ENCODE assay signal across 14 cellular contexts in the genomic region with DNA sequence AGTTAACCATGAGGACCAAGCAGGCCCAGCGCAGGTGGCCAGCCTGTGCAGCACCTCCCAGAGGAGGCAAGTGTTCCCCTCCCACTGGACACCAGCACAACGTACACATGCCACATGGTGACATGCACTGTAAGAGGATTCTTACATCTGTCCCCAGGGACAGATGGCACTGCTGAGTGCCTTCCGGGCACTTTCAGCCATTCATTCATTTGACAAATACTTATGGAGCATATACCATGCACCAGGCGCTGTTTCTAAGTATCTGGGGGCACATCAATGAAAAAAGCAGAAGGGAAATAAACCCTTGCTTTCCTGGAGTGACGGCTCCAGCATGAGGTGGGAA.
DNase-seq lines count a peak whose midpoint lies in the region; ATAC-seq and TF ChIP-seq lines count a peak whose summit lies in the region.
"Had no signal": no experiment of that assay in that cellular context is flagged by ENCODE, and none has a peak within 500 bp of the region (broad histone marks: within the 10 kb centered on the region; RNA-seq: fewer than 3 reads in every experiment).

No MANE protein-coding gene starts in this region.

- H3K27ac ChIP-seq in DND-41 (ENCODE audit: low read length) (peak overlapping the region; percentile 96), KOPT-K1 (ENCODE audit: low read depth, low read length, poor library complexity, severe bottlenecking) (peak overlapping the region; percentile 95), endodermal cell (ENCODE audit: low read depth, low read length) (no peak overlapping the region), sigmoid colon (peak overlapping the region in 2 of 4 donors; percentile 14 to 46)
- H3K27ac ChIP-seq: psoas muscle had no signal

- peaks cover 46% of the 10 kb centered on the region for H3K4me1 Mint-ChIP-seq in endodermal cell
- peaks cover 37% of the 10 kb centered on the region for H3K4me1 Mint-ChIP-seq in type B pancreatic cell (ENCODE audit: unreplicated experiment)

- peaks cover 33% of the 10 kb centered on the region for H3K79me2 ChIP-seq in DND-41 (ENCODE audit: insufficient read depth, low read length)

- H3K9me3 Mint-ChIP-seq in endodermal cell: peaks cover 13% of the 10 kb centered on the region
- peaks cover 10% of the 10 kb centered on the region for H3K9me3 Mint-ChIP-seq in type B pancreatic cell

- no peaks in the 10 kb centered on the region for H3K27me3 ChIP-seq in DND-41 (ENCODE audit: insufficient read depth, low read length, poor library complexity)
- H3K27me3 ChIP-seq in endodermal cell (ENCODE audit: control insufficient read depth, insufficient read depth, low read length, poor library complexity, severe bottlenecking): no peaks in the 10 kb centered on the region
- H3K27me3 ChIP-seq in sigmoid colon: no peaks in the 10 kb centered on the region
- H3K27me3 ChIP-seq: adrenal gland had no signal

- H3K4me3 ChIP-seq in DND-41 (ENCODE audit: low read depth in 1 of 2, low read length in 2 of 2) (no peak overlapping the region; a peak in 1 of 4 replicates), endodermal cell (ENCODE audit: low read length) (no peak overlapping the region), sigmoid colon (no peak overlapping the region)
- H3K4me3 ChIP-seq: adrenal gland, coronary artery, psoas muscle had no signal

- 93 to 95% methylated on average over 5 of the region's 5 CpGs for WGBS in endodermal cell (ENCODE audit: insufficient coverage in 1 of 2, insufficient read length in 1 of 2), 2 experiments
- 72 to 87% methylated on average over 5 of the region's 5 CpGs for WGBS in sigmoid colon, 2 donors

- H3K36me3 ChIP-seq in DND-41 (ENCODE audit: insufficient read depth, low read length) (no peaks in the 10 kb centered on the region), KOPT-K1 (ENCODE audit: insufficient read depth, low read length) (no peaks in the 10 kb centered on the region), endodermal cell (ENCODE audit: control insufficient read depth, insufficient read depth, low read length) (no peaks in the 10 kb centered on the region), sigmoid colon (no peaks in the 10 kb centered on the region)
- H3K36me3 ChIP-seq: adrenal gland had no signal

- H3K27me3 Mint-ChIP-seq in endodermal cell (ENCODE audit: insufficient read depth) (no peaks in the 10 kb centered on the region), type B pancreatic cell (peaks cover 51% of the 10 kb centered on the region)

- H3K36me3 Mint-ChIP-seq in endodermal cell (ENCODE audit: low read depth): no peaks in the 10 kb centered on the region
- no peaks in the 10 kb centered on the region for H3K36me3 Mint-ChIP-seq in type B pancreatic cell

- DNase-seq in DND-41 (peak; percentile 44), endodermal cell (peak; percentile 53), sigmoid colon (peak; percentile 56), type B pancreatic cell (ENCODE audit: extremely low spot score, unreplicated experiment) (no peak), NCI-H2171 treated with DMSO at 0.1 percent for 48 hours (lab: John Stamatoyannopoulos, UW) (no peak), GM19240 (ENCODE audit: insufficient read length, low spot score) (no peak), COLO829 (ENCODE audit: low spot score) (no peak)
- DNase-seq: adrenal gland; OCI-M1; psoas muscle; stimulated activated CD4-positive, alpha-beta T cell treated with anti-CD3 and anti-CD28 coated beads, Interleukin-2, amount 100 ng/mL, for 48 hours; stimulated activated naive CD4-positive, alpha-beta T cell had no signal

- intact Hi-C loops in sigmoid colon (cut with DNase I): no loop called here

- peak overlapping the region; percentile 51; the same call in 1 of the 2 replicates for H3K4me2 ChIP-seq in DND-41 (ENCODE audit: insufficient read depth, low read length)

- no peaks in the 10 kb centered on the region for H4K20me1 ChIP-seq in DND-41 (ENCODE audit: insufficient read depth, low read length)

- H3K9me3 ChIP-seq in DND-41 (ENCODE audit: insufficient read depth, low read length, severe bottlenecking): no peaks in the 10 kb centered on the region
- H3K9me3 ChIP-seq in KOPT-K1 (ENCODE audit: insufficient read depth, low read length, poor library complexity, severe bottlenecking): no peaks in the 10 kb centered on the region
- peaks cover 4% of the 10 kb centered on the region for H3K9me3 ChIP-seq in endodermal cell (ENCODE audit: control insufficient read depth, low read length)
- no peaks in the 10 kb centered on the region for H3K9me3 ChIP-seq in sigmoid colon
- H3K9me3 ChIP-seq: adrenal gland, psoas muscle had no signal

- TF ChIP-seq EP300 in sigmoid colon (IDR thresholded peaks at IDR 0.05): no peak

- no peak for TF ChIP-seq POLR2A in sigmoid colon (IDR thresholded peaks at IDR 0.05)

- H2AFZ ChIP-seq in DND-41 (ENCODE audit: low read depth, low read length): no peak overlapping the region

- peaks cover 99% of the 10 kb centered on the region for H3K4me1 ChIP-seq in DND-41 (ENCODE audit: insufficient read depth, low read length)
- no peaks in the 10 kb centered on the region for H3K4me1 ChIP-seq in endodermal cell (ENCODE audit: control insufficient read depth, insufficient read depth, low read length)
- peaks cover 0 to 59% (median 53%) of the 10 kb centered on the region in 4 donors for H3K4me1 ChIP-seq in sigmoid colon

- peak overlapping the region; percentile 65 for H3K27ac Mint-ChIP-seq in endodermal cell
- H3K27ac Mint-ChIP-seq in type B pancreatic cell: no peak overlapping the region

- H3K4me3 Mint-ChIP-seq in endodermal cell (no peak overlapping the region), type B pancreatic cell (no peak overlapping the region)

- peak overlapping the region; percentile 48 for H3K9ac ChIP-seq in DND-41 (ENCODE audit: low read depth, low read length)
- no peak overlapping the region for H3K9ac ChIP-seq in endodermal cell (ENCODE audit: extremely low read depth, low read length, poor library complexity, severe bottlenecking)

- no peak for ATAC-seq in DND-41 (ENCODE audit: insufficient read depth, low read depth)
- ATAC-seq: psoas muscle had no signal

- TF ChIP-seq CTCF in DND-41 (IDR thresholded peaks at IDR 0.05; ENCODE audit: borderline replicate concordance, extremely low read depth, low read length, poor library complexity, severe bottlenecking) (no peak), endodermal cell (conservative IDR thresholded peaks at IDR 0.05) (no peak), sigmoid colon (IDR thresholded peaks at IDR 0.05) (no peak), type B pancreatic cell (conservative IDR thresholded peaks at IDR 0.05) (no peak)

Comparison
In these comparisons a context has a peak if more than half of its experiments do, and no peak if none do; other contexts are left out.
1. DNase-seq: peak in DND-41 (single experiment), endodermal cell (single experiment) and sigmoid colon (single experiment); none in type B pancreatic cell (single experiment), NCI-H2171 treated with DMSO at 0.1 percent for 48 hours (single experiment), GM19240 (single experiment) and COLO829 (single experiment).